In genomic region chr1:10045480-10046355, GRCh38 we compare ENCODE assay signal across 13 cellular contexts. TPM values are rescaled to one million over a fixed set of nuclear protein-coding genes. Genes with fewer than 3 reads are reported as not detected.
A peak's percentile ranks its signal among the peaks of the same experiment; 100 is the strongest.
DNase-seq lines count a peak whose midpoint lies in the region; ATAC-seq and TF ChIP-seq lines count a peak whose summit lies in the region.
"Had no signal": no experiment of that assay in that cellular context is flagged by ENCODE, and none has a peak within 500 bp of the region (broad histone marks: within the 10 kb centered on the region; RNA-seq: fewer than 3 reads in every experiment).

No MANE protein-coding gene starts in this region.

- DNase-seq in BE2C (peak; percentile 16), OCI-M1 (lab: John Stamatoyannopoulos, UW) (peak; percentile 49), esophagus muscularis mucosa (ENCODE audit: extremely low spot score) (no peak), neural crest cell (ENCODE audit: low read depth, low spot score) (no peak), NCI-H1105 treated with DMSO at 0.1 percent for 48 hours (lab: John Stamatoyannopoulos, UW) (no peak)
- DNase-seq in CD4-positive, alpha-beta T cell, result no peak
- DNase-seq: AML-193; mesendoderm; stimulated activated CD4-positive, alpha-beta T cell treated with anti-CD3 and anti-CD28 coated beads, Interleukin-2, amount 100 ng/mL, for 48 hours; T1000 had no signal

- CTCF ChIA-PET in CD4-positive, alpha-beta T cell (lab: Charles Lee), result no interaction called here

- ATAC-seq in CD4-positive, alpha-beta T cell (ENCODE audit: poor library complexity), result no peak
- ATAC-seq in HG03442 (IDR thresholded peaks at IDR 0.05; ENCODE audit: unreplicated experiment) (no peak), GM21367 (IDR thresholded peaks at IDR 0.05; ENCODE audit: unreplicated experiment) (no peak)

- H3K4me3 Mint-ChIP-seq in neural crest cell, result no peak overlapping the region
- no peak overlapping the region for H3K4me3 Mint-ChIP-seq in CD4-positive, alpha-beta T cell

- peak overlapping the region; percentile 93 for H3K27ac Mint-ChIP-seq in neural crest cell (ENCODE audit: unreplicated experiment)
- H3K27ac Mint-ChIP-seq in CD4-positive, alpha-beta T cell, result no peak overlapping the region

- WGBS in esophagus muscularis mucosa, result 44% methylated on average over 8 of the region's 8 CpGs

- TF ChIP-seq CTCF in BE2C (IDR thresholded peaks at IDR 0.05; ENCODE audit: low read depth, low read length), result no peak
- no peak for TF ChIP-seq CTCF in esophagus muscularis mucosa (IDR thresholded peaks at IDR 0.05)
- no peak for TF ChIP-seq CTCF in neural crest cell (conservative IDR thresholded peaks at IDR 0.05)
- TF ChIP-seq CTCF in CD4-positive, alpha-beta T cell (IDR thresholded peaks at IDR 0.05), result no peak

- H3K9me3 ChIP-seq in BE2C (no peaks in the 10 kb centered on the region), esophagus muscularis mucosa (no peaks in the 10 kb centered on the region)
- H3K9me3 ChIP-seq in CD4-positive, alpha-beta T cell (ENCODE audit: control insufficient read depth, low read length), result no peaks in the 10 kb centered on the region

- no peak for TF ChIP-seq EP300 in esophagus muscularis mucosa (IDR thresholded peaks at IDR 0.05)

- intact Hi-C loops in esophagus muscularis mucosa (cut with DNase I), result no loop called here
- intact Hi-C loops in CD4-positive, alpha-beta T cell (cut with DNase I, micrococcal nuclease), result no loop called here

- no peak overlapping the region for H3K4me3 ChIP-seq in BE2C (ENCODE audit: low read depth, low read length)
- H3K4me3 ChIP-seq in esophagus muscularis mucosa, result peak overlapping the region in 1 of 4 donors; percentile 3

- POLR2A ChIA-PET in CD4-positive, alpha-beta T cell (lab: Charles Lee), result no interaction called here

- H3K27me3 ChIP-seq in BE2C (no peaks in the 10 kb centered on the region), esophagus muscularis mucosa (no peaks in the 10 kb centered on the region)
- H3K27me3 ChIP-seq in CD4-positive, alpha-beta T cell (ENCODE audit: control insufficient read depth, insufficient read depth, low read length), result no peaks in the 10 kb centered on the region

- peaks cover 26% of the 10 kb centered on the region for H3K4me1 Mint-ChIP-seq in neural crest cell
- peaks cover 51% of the 10 kb centered on the region for H3K4me1 Mint-ChIP-seq in CD4-positive, alpha-beta T cell (ENCODE audit: low read depth)

- H3K9me3 Mint-ChIP-seq in neural crest cell, result no peaks in the 10 kb centered on the region
- no peaks in the 10 kb centered on the region for H3K9me3 Mint-ChIP-seq in CD4-positive, alpha-beta T cell

- peak overlapping the region; percentile 67 to 78 (median 72) for H3K27ac ChIP-seq in esophagus muscularis mucosa (replicated peaks in 1 of 4)
- no peak overlapping the region for H3K27ac ChIP-seq in CD4-positive, alpha-beta T cell (ENCODE audit: low read depth, low read length)

- H3K4me1 ChIP-seq in BE2C (no peaks in the 10 kb centered on the region), esophagus muscularis mucosa (peaks cover 47 to 87% (median 69%) of the 10 kb centered on the region in 4 donors)

- H3K27me3 Mint-ChIP-seq in neural crest cell (ENCODE audit: low read depth), result no peaks in the 10 kb centered on the region
- H3K27me3 Mint-ChIP-seq in CD4-positive, alpha-beta T cell, result no peaks in the 10 kb centered on the region

- no peak for TF ChIP-seq POLR2A in esophagus muscularis mucosa (IDR thresholded peaks at IDR 0.05; ENCODE audit: low read depth)

- H3K36me3 Mint-ChIP-seq in neural crest cell (ENCODE audit: low read depth), result peaks cover 11% of the 10 kb centered on the region
- H3K36me3 Mint-ChIP-seq in CD4-positive, alpha-beta T cell (ENCODE audit: low read depth), result peaks cover 70% of the 10 kb centered on the region

- H3K36me3 ChIP-seq in BE2C, result no peaks in the 10 kb centered on the region
- H3K36me3 ChIP-seq in esophagus muscularis mucosa, result peaks cover 0 to 33% (median 8%) of the 10 kb centered on the region in 4 donors

RNA-seq across cellular contexts. Expression of gene UBE4B, which starts 13.0 kb away (rescaled TPM):
- 16.1 TPM for polyA plus RNA-seq in BE2C (2012; ENCODE audit: insufficient read depth, insufficient read length, low read depth)
- total RNA-seq in esophagus muscularis mucosa, result 100 to 1,000 TPM in 2 of 4 donors, 10 to 100 TPM in 2; 58.6 to 110 (median 85.5) TPM
- total RNA-seq in neural crest cell, result 72.8 and 74.4 TPM in 2 replicates
- total RNA-seq in CD4-positive, alpha-beta T cell, result 10 to 100 TPM; 27.9 to 28.7 TPM

RNA-seq across cellular contexts. Expression of gene RBP7, which starts 48.7 kb away (rescaled TPM):
- polyA plus RNA-seq in BE2C (2012; ENCODE audit: insufficient read depth, insufficient read length, low read depth), result not detected
- total RNA-seq in esophagus muscularis mucosa (10 to 100 TPM in 3 of 4 donors, 1 to 10 TPM in 1; 5.4 to 30.2 (median 18.1) TPM), neural crest cell (not detected in 2 replicates)
- under 1 TPM in 1 of 2 experiments, not detected in 1; 0.70 TPM for total RNA-seq in CD4-positive, alpha-beta T cell
- total RNA-seq: endothelial cell of umbilical vein had no signal
- polyA plus RNA-seq: endothelial cell of umbilical vein had no signal

Comparison
In these comparisons a context has a peak if more than half of its experiments do, and no peak if none do; other contexts are left out.
1. DNase-seq: peak in BE2C (single experiment) and OCI-M1 (single experiment); none in esophagus muscularis mucosa (single experiment), neural crest cell (single experiment), NCI-H1105 treated with DMSO at 0.1 percent for 48 hours (single experiment) and CD4-positive, alpha-beta T cell (0 of 10).